Comparison of ENCODE assay signal across 31 cellular contexts in genomic region chr19:56760842-56761241, GRCh38.
"Had no signal": no experiment of that assay in that cellular context is flagged by ENCODE, and none has a peak within 500 bp of the region (broad histone marks: within the 10 kb centered on the region; RNA-seq: fewer than 3 reads in every experiment).

No MANE protein-coding gene starts in this region.

- H3K9me3 ChIP-seq: adrenal gland had no signal

- H3K27ac ChIP-seq: adrenal gland, ascending aorta, body of pancreas, brain microvascular endothelial cell, breast epithelium, cardiac muscle cell had no signal

- DNase-seq: activated effector memory CD4-positive, alpha-beta T cell treated with anti-CD3 and anti-CD28 coated beads, Interleukin-2, amount 50 U/mL, for 16 hours; activated effector memory CD4-positive, alpha-beta T cell treated with Interleukin-2 at 50 U/mL for 16 hours; activated gamma-delta T cell; activated gamma-delta T cell treated with Interleukin-2 at 50 U/mL for 16 hours; activated naive CD4-positive, alpha-beta T cell; activated naive CD4-positive, alpha-beta T cell treated with anti-CD3 and anti-CD28 coated beads for 36 hours; activated naive CD4-positive, alpha-beta T cell treated with anti-CD3 and anti-CD28 coated beads, Interleukin-2, amount 10 ng/mL, durations not matched to agents 7 days and 5 days; activated naive CD4-positive, alpha-beta T cell treated with anti-CD3 and anti-CD28 coated beads, Interleukin-2, amount 50 U/mL, for 16 hours; activated naive CD4-positive, alpha-beta T cell treated with Interleukin-2 at 50 U/mL for 16 hours; activated naive CD8-positive, alpha-beta T cell treated with anti-CD3 and anti-CD28 coated beads for 36 hours; activated naive CD8-positive, alpha-beta T cell treated with anti-CD3 and anti-CD28 coated beads, Interleukin-2, amount 10 ng/mL, durations not matched to agents 7 days and 5 days; activated naive CD8-positive, alpha-beta T cell treated with anti-CD3 and anti-CD28 coated beads, Interleukin-2, amount 50 U/mL, for 24 hours; activated T-cell treated with anti-CD3 and anti-CD28 coated beads, Interleukin-2, amount 50 U/mL, for 1 hour; activated T-cell treated with anti-CD3 and anti-CD28 coated beads, Interleukin-2, amount 50 U/mL, for 24 hours; activated T-cell treated with anti-CD3 and anti-CD28 coated beads, Interleukin-2, amount 50 U/mL, for 4 hours; activated T-cell treated with anti-CD3 and anti-CD28 coated beads, Interleukin-2, amount 50 U/mL, for 48 hours; activated T-cell treated with anti-CD3 and anti-CD28 coated beads, Interleukin-2, amount 50 U/mL, for 72 hours; adrenal gland; amniotic stem cell; amygdala; anterior cingulate cortex; aorta; body of pancreas; brain microvascular endothelial cell; central memory CD4-positive, alpha-beta T cell; cerebellar nuclear complex had no signal

- H3K4me3 ChIP-seq: adrenal gland, ascending aorta, body of pancreas, breast epithelium, cardiac muscle cell had no signal

- H3K4me1 ChIP-seq: ascending aorta, breast epithelium had no signal

- H3K36me3 ChIP-seq: adrenal gland, ascending aorta, brain microvascular endothelial cell, breast epithelium, cardiac muscle cell had no signal

- FAIRE-seq: astrocyte, bronchial epithelial cell had no signal
